ENCODE assay signal across 8 cellular contexts in the genomic region with DNA sequence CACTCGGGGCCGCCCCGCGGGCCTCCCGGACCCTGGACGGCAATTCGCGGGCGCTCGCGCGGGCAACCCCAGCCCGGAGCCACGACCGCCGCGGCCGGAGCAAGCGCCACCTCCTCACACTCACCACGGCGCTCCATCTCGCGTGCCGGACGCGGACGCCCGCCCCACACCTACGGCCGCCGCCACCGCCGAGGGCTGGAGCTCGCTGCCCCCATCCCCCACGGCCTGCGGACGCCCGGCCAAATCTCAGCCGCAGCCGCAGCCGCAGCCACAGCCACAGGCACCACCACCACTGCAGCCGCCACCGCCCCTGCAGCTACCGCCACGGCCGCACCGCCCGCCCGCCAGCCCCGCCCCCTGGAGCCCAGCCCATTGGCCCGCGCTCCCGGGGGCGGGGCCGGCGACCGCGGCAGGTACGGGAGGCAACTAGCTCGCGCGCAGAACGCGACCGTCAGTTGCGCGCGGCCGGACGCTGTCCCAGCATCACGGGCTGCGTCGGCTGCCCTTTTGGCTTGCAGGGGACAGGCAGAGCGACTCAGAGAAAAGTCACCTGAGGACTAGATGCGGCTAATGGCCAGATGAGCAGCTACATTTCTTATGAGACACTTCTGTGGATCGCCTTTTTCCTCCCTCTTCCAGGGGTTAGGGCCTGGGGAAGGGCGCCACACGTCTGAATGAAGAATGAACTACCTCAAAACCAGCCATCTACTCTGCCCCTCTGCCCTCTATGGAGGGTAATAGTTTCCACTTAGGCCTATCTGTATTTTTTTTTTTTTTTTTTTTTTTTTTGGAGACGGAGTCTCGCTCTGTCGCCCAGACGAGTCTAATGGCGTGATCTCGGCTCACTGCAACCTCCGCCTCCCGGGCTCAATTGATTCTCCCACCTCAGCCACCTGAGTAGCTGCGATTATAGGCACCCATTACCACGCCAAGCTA. TPM values are rescaled to one million over a fixed set of nuclear protein-coding genes. Genes with fewer than 3 reads are reported as not detected.
DNase-seq lines count a peak whose midpoint lies in the region; ATAC-seq and TF ChIP-seq lines count a peak whose summit lies in the region.

A gene with protein sequence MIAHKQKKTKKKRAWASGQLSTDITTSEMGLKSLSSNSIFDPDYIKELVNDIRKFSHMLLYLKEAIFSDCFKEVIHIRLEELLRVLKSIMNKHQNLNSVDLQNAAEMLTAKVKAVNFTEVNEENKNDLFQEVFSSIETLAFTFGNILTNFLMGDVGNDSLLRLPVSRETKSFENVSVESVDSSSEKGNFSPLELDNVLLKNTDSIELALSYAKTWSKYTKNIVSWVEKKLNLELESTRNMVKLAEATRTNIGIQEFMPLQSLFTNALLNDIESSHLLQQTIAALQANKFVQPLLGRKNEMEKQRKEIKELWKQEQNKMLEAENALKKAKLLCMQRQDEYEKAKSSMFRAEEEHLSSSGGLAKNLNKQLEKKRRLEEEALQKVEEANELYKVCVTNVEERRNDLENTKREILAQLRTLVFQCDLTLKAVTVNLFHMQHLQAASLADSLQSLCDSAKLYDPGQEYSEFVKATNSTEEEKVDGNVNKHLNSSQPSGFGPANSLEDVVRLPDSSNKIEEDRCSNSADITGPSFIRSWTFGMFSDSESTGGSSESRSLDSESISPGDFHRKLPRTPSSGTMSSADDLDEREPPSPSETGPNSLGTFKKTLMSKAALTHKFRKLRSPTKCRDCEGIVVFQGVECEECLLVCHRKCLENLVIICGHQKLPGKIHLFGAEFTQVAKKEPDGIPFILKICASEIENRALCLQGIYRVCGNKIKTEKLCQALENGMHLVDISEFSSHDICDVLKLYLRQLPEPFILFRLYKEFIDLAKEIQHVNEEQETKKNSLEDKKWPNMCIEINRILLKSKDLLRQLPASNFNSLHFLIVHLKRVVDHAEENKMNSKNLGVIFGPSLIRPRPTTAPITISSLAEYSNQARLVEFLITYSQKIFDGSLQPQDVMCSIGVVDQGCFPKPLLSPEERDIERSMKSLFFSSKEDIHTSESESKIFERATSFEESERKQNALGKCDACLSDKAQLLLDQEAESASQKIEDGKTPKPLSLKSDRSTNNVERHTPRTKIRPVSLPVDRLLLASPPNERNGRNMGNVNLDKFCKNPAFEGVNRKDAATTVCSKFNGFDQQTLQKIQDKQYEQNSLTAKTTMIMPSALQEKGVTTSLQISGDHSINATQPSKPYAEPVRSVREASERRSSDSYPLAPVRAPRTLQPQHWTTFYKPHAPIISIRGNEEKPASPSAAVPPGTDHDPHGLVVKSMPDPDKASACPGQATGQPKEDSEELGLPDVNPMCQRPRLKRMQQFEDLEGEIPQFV (minus strand): TSS at position 294 of the 936 bp plus-strand sequence. CDS start 5,973 bp downstream, outside the sequence.

- peaks cover 70% of the 10 kb centered on the region for H3K27me3 Mint-ChIP-seq in activated CD4-positive, alpha-beta T cell treated with anti-CD3 and anti-CD28 coated beads for 36 hours

- H3K4me1 ChIP-seq in lung (ENCODE audit: control insufficient read depth in 2 of 2, insufficient read depth in 2 of 2, low read length in 2 of 2), result peaks cover 1 to 5% of the 10 kb centered on the region in 2 donors

- H3K4me3 ChIP-seq in dorsolateral prefrontal cortex (peak within 1 kb of the TSS; percentile 41 to 83 (median 66)), lung (peak within 1 kb of the TSS; percentile 94)

- H3K9me3 Mint-ChIP-seq in activated CD4-positive, alpha-beta T cell treated with anti-CD3 and anti-CD28 coated beads for 36 hours (ENCODE audit: low read depth), result peaks cover 2% of the 10 kb centered on the region

- peak within 1 kb of the TSS in 51 of 59 donors; percentile 17 to 93 (median 80) for H3K27ac ChIP-seq in dorsolateral prefrontal cortex
- H3K27ac ChIP-seq in lung (ENCODE audit: low read depth in 1 of 2, low read length in 1 of 2), result peak within 1 kb of the TSS; percentile 97 to 99

- CTCF ChIA-PET in HEK293T (lab: Yijun Ruan, JAX), result interaction anchor here (0.6 to 2.3 kb wide), 9 partner anchors 95 to 580 kb away, joined by 3 to 7 read pairs (median 5); no protein-coding TSS in a partner anchor
- CTCF ChIA-PET in activated CD4-positive, alpha-beta T cell treated with anti-CD3 and anti-CD28 coated beads for 36 hours (lab: Charles Lee), result interaction anchor here (1.2 kb wide), 1 partner anchor 97 kb away, joined by 3 read pairs; no protein-coding TSS in a partner anchor

- H3K4me1 Mint-ChIP-seq in activated CD4-positive, alpha-beta T cell treated with anti-CD3 and anti-CD28 coated beads for 36 hours, result peaks cover 13% of the 10 kb centered on the region

- peak; percentile 59 for DNase-seq in GM04504 (ENCODE audit: low read depth)
- DNase-seq in HEK293T (ENCODE audit: extremely low spot score), result peak; percentile 93
- DNase-seq in NCI-H1417 treated with DMSO at 0.1 percent for 48 hours (lab: John Stamatoyannopoulos, UW), result peak; percentile 49
- DNase-seq in activated CD4-positive, alpha-beta T cell treated with anti-CD3 and anti-CD28 coated beads for 36 hours, result peak; percentile 84
- DNase-seq in dorsolateral prefrontal cortex, result peak in 9 of 10 donors; percentile 21 to 89 (median 53)
- peak; percentile 85 for DNase-seq in lung (ENCODE audit: low spot score)
- peak; percentile 5 to 31 (median 18) for DNase-seq in stimulated activated CD4-positive, alpha-beta T cell treated with anti-CD3 and anti-CD28 coated beads, TNF-alpha, amount 100 ng/mL, for 4 hours (ENCODE audit: low read depth in 3 of 3)

- POLR2A ChIA-PET in HEK293T (lab: Yijun Ruan, JAX), result interaction anchor here (0.5 to 2.6 kb wide), 12 partner anchors 9 to 198 kb away, joined by 3 to 14 read pairs (median 4); no protein-coding TSS in a partner anchor
- POLR2A ChIA-PET in activated CD4-positive, alpha-beta T cell treated with anti-CD3 and anti-CD28 coated beads for 36 hours (lab: Charles Lee), result interaction anchor here (0.6 kb wide), 2 partner anchors 838 to 1767 kb away, joined by 3 read pairs; no protein-coding TSS in a partner anchor

- peak in 1 of 56 donors; percentile 10 for TF ChIP-seq CTCF in dorsolateral prefrontal cortex (IDR thresholded peaks at IDR 0.05 in 54 of 56, conservative IDR thresholded peaks at IDR 0.05 in 2 of 56; ENCODE audit: low read depth in 1 of 56, partially characterized antibody in 56 of 56)
- TF ChIP-seq CTCF in lung (IDR thresholded peaks at IDR 0.05; ENCODE audit: control extremely low read depth, extremely low read depth), result no peak

- WGBS in lung, 2 donors, result 6% methylated on average over 71 to 88 of the region's 88 CpGs

- peaks cover 0 to 79% (median 27%) of the 10 kb centered on the region in 45 donors for H3K27me3 ChIP-seq in dorsolateral prefrontal cortex
- H3K27me3 ChIP-seq in lung (ENCODE audit: control insufficient read depth, insufficient read depth), result no peaks in the 10 kb centered on the region

- peak within 1 kb of the TSS; percentile 56 for H3K4me3 Mint-ChIP-seq in activated CD4-positive, alpha-beta T cell treated with anti-CD3 and anti-CD28 coated beads for 36 hours

- intact Hi-C loops in activated CD4-positive, alpha-beta T cell treated with anti-CD3 and anti-CD28 coated beads for 36 hours (cut with DNase I, micrococcal nuclease), result loop anchor here (1.0 to 10.0 kb wide), 6 partner anchors 145 to 305 kb away; a partner anchor contains a TSS
- intact Hi-C loops in dorsolateral prefrontal cortex (cut with DNase I), result loop anchor here (5.0 to 10.0 kb wide), 2 partner anchors 173 to 190 kb away; no protein-coding TSS in a partner anchor

- H3K36me3 ChIP-seq in lung (ENCODE audit: control insufficient read depth in 2 of 2, insufficient read depth in 2 of 2, low read length in 2 of 2), result no peaks in the 10 kb centered on the region

- H3K27ac Mint-ChIP-seq in activated CD4-positive, alpha-beta T cell treated with anti-CD3 and anti-CD28 coated beads for 36 hours, result no peak within 1 kb of the TSS

- no peaks in the 10 kb centered on the region for H3K36me3 Mint-ChIP-seq in activated CD4-positive, alpha-beta T cell treated with anti-CD3 and anti-CD28 coated beads for 36 hours (ENCODE audit: low read depth)

- peak; percentile 97 for ATAC-seq in activated CD4-positive, alpha-beta T cell treated with anti-CD3 and anti-CD28 coated beads for 36 hours
- peak; percentile 92 for ATAC-seq in lung (ENCODE audit: insufficient read depth, low FRiP score)
- no peak for ATAC-seq in HG03097 (IDR thresholded peaks at IDR 0.05; ENCODE audit: low FRiP score, unreplicated experiment)

- H3K9me3 ChIP-seq in lung (ENCODE audit: control insufficient read depth in 2 of 2, insufficient read depth in 1 of 2, low read length in 1 of 2), result peaks cover 0 to 2% of the 10 kb centered on the region in 2 donors

TF ChIP-seq in HEK293T, 16 proteins besides CTCF, POLR2A, EP300 and RAD21:
- TF ChIP-seq CTBP1 (IDR thresholded peaks at IDR 0.05; ENCODE audit: borderline replicate concordance), result 0 out of 2 replicates have a peak, but pooled peaks have one; percentile 19
- TF ChIP-seq L3MBTL2 (conservative IDR thresholded peaks at IDR 0.05), result no peak
- no peak for TF ChIP-seq SUZ12 (IDR thresholded peaks at IDR 0.05)
- TF ChIP-seq ARNT (IDR thresholded peaks at IDR 0.05), result no peak
- TF ChIP-seq ZNF384 (IDR thresholded peaks at IDR 0.05), result peak; percentile 58
- no peak for TF ChIP-seq TARDBP (IDR thresholded peaks at IDR 0.05)

RNA-seq across cellular contexts. Expression of the gene that starts here (rescaled TPM):
- under 1 TPM; 0.21 to 0.23 TPM for total RNA-seq in activated CD4-positive, alpha-beta T cell treated with anti-CD3 and anti-CD28 coated beads for 36 hours
- total RNA-seq in dorsolateral prefrontal cortex (10 to 100 TPM; 12.1 to 54.8 (median 21.8) TPM), lung (100 to 1,000 TPM in 1 of 2 donors, 10 to 100 TPM in 1; 43.5 to 144 TPM)
- polyA plus RNA-seq in lung, result 10 to 100 TPM; 13.3 to 17.4 TPM

Comparison
In these comparisons a context has a peak if more than half of its experiments do, and no peak if none do; other contexts are left out.
1. RNA of the gene that starts here (total RNA-seq): 43.5 to 144 TPM in lung and 12.1 to 54.8 TPM in dorsolateral prefrontal cortex; 0.21 to 0.23 TPM in activated CD4-positive, alpha-beta T cell treated with anti-CD3 and anti-CD28 coated beads for 36 hours; every median in the first group is over 10 times any median in the second.
2. Peak in DNase-seq and ATAC-seq in activated CD4-positive, alpha-beta T cell treated with anti-CD3 and anti-CD28 coated beads for 36 hours; RNA of the gene not detected or under 1 TPM.
3. DNase-seq: peak in every context shown above with its lines; median percentile 93 in HEK293T; 85 in lung; 84 in activated CD4-positive, alpha-beta T cell treated with anti-CD3 and anti-CD28 coated beads for 36 hours; 59 in GM04504; 53 in dorsolateral prefrontal cortex; 49 in NCI-H1417 treated with DMSO at 0.1 percent for 48 hours; 18 in stimulated activated CD4-positive, alpha-beta T cell treated with anti-CD3 and anti-CD28 coated beads, TNF-alpha, amount 100 ng/mL, for 4 hours.